ENCODE assay signal across 1 cellular context in genomic region chr9:127825319-127826051, GRCh38.
TF ChIP-seq lines count a peak whose summit lies in the region.

No MANE protein-coding gene starts in this region.

TF ChIP-seq in GM23338, 12 proteins besides CTCF, POLR2A, EP300 and RAD21:
- TF ChIP-seq REST (IDR thresholded peaks at IDR 0.05; ENCODE audit: unreplicated experiment) (no peak), STAT1 (IDR thresholded peaks at IDR 0.05; ENCODE audit: unreplicated experiment) (no peak), NANOG (IDR thresholded peaks at IDR 0.05; ENCODE audit: borderline replicate concordance) (no peak), POLR2AphosphoS5 (IDR thresholded peaks at IDR 0.05; ENCODE audit: low read depth) (peak; percentile 65), EZH2phosphoT487 (IDR thresholded peaks at IDR 0.05; ENCODE audit: unreplicated experiment) (no peak), ZNF331 (CRISPR knock-in tag; IDR thresholded peaks at IDR 0.05; ENCODE audit: low read depth) (no peak), ETS1 (IDR thresholded peaks at IDR 0.05) (no peak)
